ENCODE assay signal across 13 cellular contexts in the genomic region with DNA sequence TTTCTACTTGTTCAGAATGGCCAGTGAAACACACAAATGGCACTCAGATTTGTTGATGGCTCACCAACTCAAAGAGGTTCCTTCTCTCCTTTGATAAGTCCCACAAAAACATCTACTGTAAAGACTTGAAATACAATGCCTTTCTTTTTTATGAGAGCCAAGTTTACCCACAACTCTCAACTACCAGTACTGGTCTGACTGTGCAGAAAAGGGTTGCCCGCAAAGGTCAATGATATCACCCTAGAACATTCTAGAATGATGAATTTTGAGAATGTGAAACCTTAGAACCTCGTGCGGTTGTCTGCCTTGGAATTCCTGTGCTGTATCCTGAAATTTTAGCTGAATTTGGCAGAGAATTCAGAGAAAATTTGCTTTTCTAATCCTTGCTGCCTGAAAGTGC. TPM values are rescaled to one million over a fixed set of nuclear protein-coding genes. Genes with fewer than 3 reads are reported as not detected.
A peak's percentile ranks its signal among the peaks of the same experiment; 100 is the strongest.
DNase-seq lines count a peak whose midpoint lies in the region; ATAC-seq, FAIRE-seq and TF ChIP-seq lines count a peak whose summit lies in the region.
"Had no signal": no experiment of that assay in that cellular context is flagged by ENCODE, and none has a peak within 500 bp of the region (broad histone marks: within the 10 kb centered on the region; RNA-seq: fewer than 3 reads in every experiment).

No MANE protein-coding gene starts in this region.

- H3K36me3 ChIP-seq in gastrocnemius medialis: no peaks in the 10 kb centered on the region
- H3K36me3 ChIP-seq: sigmoid colon had no signal

- H3K4me3 Mint-ChIP-seq in activated naive CD8-positive, alpha-beta T cell treated with anti-CD3 and anti-CD28 coated beads for 36 hours: no peak overlapping the region
- no peak overlapping the region for H3K4me3 Mint-ChIP-seq in immature natural killer cell
- H3K4me3 Mint-ChIP-seq: effector memory CD8-positive, alpha-beta T cell had no signal

- H3K27ac Mint-ChIP-seq in activated naive CD8-positive, alpha-beta T cell treated with anti-CD3 and anti-CD28 coated beads for 36 hours: peak overlapping the region; percentile 51
- H3K27ac Mint-ChIP-seq in immature natural killer cell: no peak overlapping the region

- H3K27me3 ChIP-seq in gastrocnemius medialis: no peaks in the 10 kb centered on the region
- H3K27me3 ChIP-seq: sigmoid colon had no signal

- no peak for TF ChIP-seq CTCF in gastrocnemius medialis (IDR thresholded peaks at IDR 0.05 in 4 of 5, conservative IDR thresholded peaks at IDR 0.05 in 1 of 5)

- peaks cover 13% of the 10 kb centered on the region for H3K4me1 Mint-ChIP-seq in activated naive CD8-positive, alpha-beta T cell treated with anti-CD3 and anti-CD28 coated beads for 36 hours
- H3K4me1 Mint-ChIP-seq in immature natural killer cell: no peaks in the 10 kb centered on the region

- H3K27me3 Mint-ChIP-seq in activated naive CD8-positive, alpha-beta T cell treated with anti-CD3 and anti-CD28 coated beads for 36 hours: peaks cover 10% of the 10 kb centered on the region
- H3K27me3 Mint-ChIP-seq in immature natural killer cell (ENCODE audit: low read depth in 3 of 3): peaks cover 0 to 5% (median 2%) of the 10 kb centered on the region in 3 donors

- in situ Hi-C loops in gastrocnemius medialis (cut with MboI; ENCODE audit: low sequenced_read_pairs in 4 of 4): no loop called here

- H3K36me3 Mint-ChIP-seq in activated naive CD8-positive, alpha-beta T cell treated with anti-CD3 and anti-CD28 coated beads for 36 hours: no peaks in the 10 kb centered on the region
- no peaks in the 10 kb centered on the region for H3K36me3 Mint-ChIP-seq in immature natural killer cell

- DNase-seq in GM12892 (ENCODE audit: insufficient read length) (no peak), gastrocnemius medialis (no peak), immature natural killer cell (no peak), Kasumi-1 (lab: John Stamatoyannopoulos, UW) (no peak), urothelium cell line (ENCODE audit: low spot score) (no peak)
- DNase-seq in activated naive CD8-positive, alpha-beta T cell treated with anti-CD3 and anti-CD28 coated beads for 36 hours: no peak
- DNase-seq: Caco-2; effector memory CD8-positive, alpha-beta T cell; mucosa of descending colon; NCI-H1092; sigmoid colon had no signal

- ATAC-seq in GM19438 (IDR thresholded peaks at IDR 0.05; ENCODE audit: low read depth, unreplicated experiment): peak; percentile 50
- ATAC-seq in HG03095 (IDR thresholded peaks at IDR 0.05; ENCODE audit: unreplicated experiment): peak; percentile 56
- no peak for ATAC-seq in gastrocnemius medialis
- ATAC-seq: mucosa of descending colon had no signal

- intact Hi-C loops in gastrocnemius medialis (cut with DNase I; ENCODE audit: low total_unique reads): no loop called here

- peak; percentile 78 for FAIRE-seq in GM12892 (lab: Jason Lieb, UNC)
- FAIRE-seq in urothelium cell line (lab: Jason Lieb, UNC): no peak

- H3K27ac ChIP-seq in gastrocnemius medialis: no peak overlapping the region
- H3K27ac ChIP-seq: sigmoid colon had no signal

- H3K9me3 Mint-ChIP-seq in activated naive CD8-positive, alpha-beta T cell treated with anti-CD3 and anti-CD28 coated beads for 36 hours: no peaks in the 10 kb centered on the region
- H3K9me3 Mint-ChIP-seq in immature natural killer cell: no peaks in the 10 kb centered on the region
- H3K9me3 Mint-ChIP-seq: effector memory CD8-positive, alpha-beta T cell had no signal

- no peaks in the 10 kb centered on the region for H3K9me3 ChIP-seq in gastrocnemius medialis
- H3K9me3 ChIP-seq: Caco-2, mucosa of descending colon, sigmoid colon had no signal

- no peaks in the 10 kb centered on the region for H3K4me1 ChIP-seq in gastrocnemius medialis
- H3K4me1 ChIP-seq: sigmoid colon had no signal

- no peak overlapping the region for H3K4me3 ChIP-seq in gastrocnemius medialis
- H3K4me3 ChIP-seq: mucosa of descending colon, sigmoid colon had no signal

- no peak for TF ChIP-seq POLR2A in GM12892 (IDR thresholded peaks at IDR 0.05; ENCODE audit: low read depth, low read length)
- TF ChIP-seq POLR2A in gastrocnemius medialis (IDR thresholded peaks at IDR 0.05): no peak

RNA-seq across cellular contexts. Expression of a gene that starts 19.1 kb away (rescaled TPM):
- 38.4 TPM for polyA plus RNA-seq in GM12892 (2012; ENCODE audit: missing spikeins)
- total RNA-seq in activated naive CD8-positive, alpha-beta T cell treated with anti-CD3 and anti-CD28 coated beads for 36 hours: 100 to 1,000 TPM in 1 of 2 experiments, 10 to 100 TPM in 1; 99.3 to 102 TPM
- 10 to 100 TPM; 31.0 to 60.5 (median 47.0) TPM for total RNA-seq in gastrocnemius medialis
- 10 to 100 TPM; 27.6 to 47.3 (median 44.9) TPM for polyA plus RNA-seq in immature natural killer cell

Comparison
In these comparisons a context has a peak if more than half of its experiments do, and no peak if none do; other contexts are left out.
1. ATAC-seq: peak in GM19438 (single experiment) and HG03095 (single experiment); none in gastrocnemius medialis (0 of 2).